Comparison of ENCODE assay signal across 23 cellular contexts in genomic region chr9:91307279-91307678, GRCh38.
"Had no signal": no experiment of that assay in that cellular context is flagged by ENCODE, and none has a peak within 500 bp of the region (broad histone marks: within the 10 kb centered on the region; RNA-seq: fewer than 3 reads in every experiment).

No MANE protein-coding gene starts in this region.

- H3K4me1 Mint-ChIP-seq: nephron had no signal

- H3K9me3 ChIP-seq: breast epithelium, left ventricle myocardium inferior, tibial nerve had no signal

- H3K27ac Mint-ChIP-seq: activated CD4-positive, alpha-beta T cell treated with anti-CD3 and anti-CD28 coated beads for 36 hours; activated CD8-positive, alpha-beta memory T cell treated with anti-CD3 and anti-CD28 coated beads, Interleukin-2, amount 10 ng/mL, durations not matched to agents 7 days and 5 days; activated CD8-positive, alpha-beta T cell treated with anti-CD3 and anti-CD28 coated beads, Interleukin-2, amount 10 ng/mL, durations not matched to agents 7 days and 5 days; activated naive CD4-positive, alpha-beta T cell treated with anti-CD3 and anti-CD28 coated beads, Interleukin-2, amount 50 U/mL, for 72 hours; endodermal cell had no signal

- DNase-seq: activated CD4-positive, alpha-beta T cell treated with anti-CD3 and anti-CD28 coated beads for 36 hours; activated CD4-positive, CD25-positive, alpha-beta regulatory T cell; activated CD8-positive, alpha-beta memory T cell treated with anti-CD3 and anti-CD28 coated beads, Interleukin-2, amount 10 ng/mL, durations not matched to agents 7 days and 5 days; activated CD8-positive, alpha-beta T cell treated with anti-CD3 and anti-CD28 coated beads, Interleukin-2, amount 10 ng/mL, durations not matched to agents 7 days and 5 days; activated naive CD4-positive, alpha-beta T cell; activated T-cell treated with anti-CD3 and anti-CD28 coated beads, Interleukin-2, amount 50 U/mL, for 48 hours; central memory CD4-positive, alpha-beta T cell; endodermal cell; foreskin fibroblast; islet precursor cell; left ventricle myocardium inferior; mesendoderm; posterior cingulate gyrus; right cardiac atrium; stimulated activated CD4-positive, alpha-beta T cell treated with anti-CD3 and anti-CD28 coated beads, Interleukin-15, amount 100 ng/mL, for 24 hours; stimulated activated CD4-positive, alpha-beta T cell treated with anti-CD3 and anti-CD28 coated beads, Interleukin-2, amount 100 ng/mL, for 24 hours; stimulated activated naive CD4-positive, alpha-beta T cell had no signal

- H3K27ac ChIP-seq: breast epithelium, left ventricle myocardium inferior, tibial nerve had no signal

- H3K27me3 ChIP-seq: breast epithelium, tibial nerve had no signal

- H3K4me3 ChIP-seq: breast epithelium, left ventricle myocardium inferior, lung, tibial nerve had no signal

- ATAC-seq: activated CD4-positive, alpha-beta T cell treated with anti-CD3 and anti-CD28 coated beads for 36 hours; activated CD8-positive, alpha-beta memory T cell treated with anti-CD3 and anti-CD28 coated beads, Interleukin-2, amount 10 ng/mL, durations not matched to agents 7 days and 5 days; activated CD8-positive, alpha-beta T cell treated with anti-CD3 and anti-CD28 coated beads, Interleukin-2, amount 10 ng/mL, durations not matched to agents 7 days and 5 days; esophagus mucosa; right cardiac atrium had no signal

- H3K27me3 Mint-ChIP-seq: activated CD4-positive, alpha-beta T cell treated with anti-CD3 and anti-CD28 coated beads for 36 hours; activated CD8-positive, alpha-beta memory T cell treated with anti-CD3 and anti-CD28 coated beads, Interleukin-2, amount 10 ng/mL, durations not matched to agents 7 days and 5 days had no signal

- H3K4me3 Mint-ChIP-seq: activated CD4-positive, alpha-beta T cell treated with anti-CD3 and anti-CD28 coated beads for 36 hours; activated CD8-positive, alpha-beta memory T cell treated with anti-CD3 and anti-CD28 coated beads, Interleukin-2, amount 10 ng/mL, durations not matched to agents 7 days and 5 days; activated CD8-positive, alpha-beta T cell treated with anti-CD3 and anti-CD28 coated beads, Interleukin-2, amount 10 ng/mL, durations not matched to agents 7 days and 5 days; endodermal cell; nephron had no signal

- H3K9me3 Mint-ChIP-seq: activated naive CD4-positive, alpha-beta T cell treated with anti-CD3 and anti-CD28 coated beads, Interleukin-2, amount 50 U/mL, for 72 hours; endodermal cell; nephron had no signal

- H3K36me3 ChIP-seq: breast epithelium had no signal
